16 cellular contexts compared by ENCODE assay signal in the genomic region with DNA sequence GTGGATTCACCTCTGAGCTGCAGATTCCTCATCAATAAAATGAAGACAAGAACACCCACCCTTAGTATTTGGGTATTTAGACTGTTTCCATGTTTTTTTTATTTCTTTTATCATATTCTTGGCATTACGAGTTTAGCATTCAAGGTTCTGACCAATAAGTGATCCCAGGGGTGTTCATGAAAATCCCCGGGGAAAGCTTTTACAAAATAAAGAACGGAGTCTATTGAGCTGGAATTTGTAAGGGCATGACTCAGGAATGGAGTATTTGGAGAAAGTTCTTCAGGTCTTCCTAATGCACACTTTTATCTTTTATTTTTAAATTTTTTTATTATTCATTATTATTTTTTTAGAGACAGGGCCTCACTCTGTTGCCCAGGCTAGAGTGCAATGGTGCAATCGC.
"Had no signal": no experiment of that assay in that cellular context is flagged by ENCODE, and none has a peak within 500 bp of the region (broad histone marks: within the 10 kb centered on the region; RNA-seq: fewer than 3 reads in every experiment).

No MANE protein-coding gene starts in this region.

- H3K27ac ChIP-seq: foreskin keratinocyte, neutrophil, tibial nerve had no signal

- H3K27me3 ChIP-seq: tibial nerve had no signal

- ATAC-seq: activated T-helper 17 cell treated with anti-CD3 and anti-CD28 coated beads, Interleukin-2, amount 50 U/mL, for 72 hours; foreskin keratinocyte; right cardiac atrium; stimulated activated effector memory CD8-positive, alpha-beta T cell treated with anti-CD3 and anti-CD28 coated beads, Interleukin-12 subunit alpha, Interleukin-12 subunit beta, amount 100 ng/mL, for 72 hours had no signal

- H3K36me3 ChIP-seq: neutrophil, tibial nerve had no signal

- H3K9me3 ChIP-seq: neutrophil had no signal

- H3K4me3 ChIP-seq: tibial nerve had no signal

- H3K4me1 ChIP-seq: foreskin keratinocyte had no signal

- DNase-seq: activated B cell treated with CpG ODN at 0.5 μM for 24 hours; activated CD4-positive, alpha-beta T cell treated with anti-CD3 and anti-CD28 coated beads, Interleukin-2, amount 10 ng/mL, durations not matched to agents 24 days and 14 days; activated CD8-positive, alpha-beta memory T cell treated with anti-CD3 and anti-CD28 coated beads for 24 hours; activated naive CD4-positive, alpha-beta T cell treated with anti-CD3 and anti-CD28 coated beads for 36 hours; activated T-cell treated with anti-CD3 and anti-CD28 coated beads for 4 hours; central memory CD4-positive, alpha-beta T cell; erythroblast; foreskin keratinocyte; head of caudate nucleus; naive B cell; right cardiac atrium; T-helper 1 cell had no signal
